Comparison of ENCODE assay signal across 28 cellular contexts in genomic region chr3:23283625-23284024, GRCh38.
"Had no signal": no experiment of that assay in that cellular context is flagged by ENCODE, and none has a peak within 500 bp of the region (broad histone marks: within the 10 kb centered on the region; RNA-seq: fewer than 3 reads in every experiment).

No MANE protein-coding gene starts in this region.

- H3K27me3 Mint-ChIP-seq: naive B cell; stimulated activated naive B cell treated with anti-CD40 and anti-IgM and Interleukin-4, amounts not matched to agents 10 μg/mL and 1 μg/mL and 100 μg/mL, for 72 hours had no signal

- ATAC-seq: heart left ventricle; left colon; natural killer cell; pancreas; right cardiac atrium; sciatic nerve; stimulated activated naive B cell treated with anti-CD40 and anti-IgM and Interleukin-4, amounts not matched to agents 10 μg/mL and 1 μg/mL and 100 μg/mL, for 72 hours; stimulated activated naive CD8-positive, alpha-beta T cell treated with anti-CD3 and anti-CD28 coated beads, Interleukin-15, Interleukin-2, amounts not matched to agents 100 U/mL and 50 U/mL, for 24 hours had no signal

- H3K4me1 ChIP-seq: prostate gland, stomach, testis, thyroid gland, transverse colon, upper lobe of left lung had no signal

- H3K36me3 ChIP-seq: heart left ventricle, left ventricle myocardium inferior, pancreas, prostate gland, stomach, thyroid gland, transverse colon, upper lobe of left lung had no signal

- H3K9me3 ChIP-seq: pancreas, prostate gland, testis, thyroid gland had no signal

- DNase-seq: heart left ventricle; kidney; left colon; left ventricle myocardium inferior; mesendoderm; naive B cell; natural killer cell; nucleus accumbens; pancreas; posterior cingulate gyrus; retina; right cardiac atrium; stimulated activated CD4-positive, alpha-beta T cell treated with anti-CD3 and anti-CD28 coated beads, Interleukin-12 subunit alpha, Interleukin-12 subunit beta, amount 100 ng/mL, for 4 hours; stimulated activated CD4-positive, alpha-beta T cell treated with anti-CD3 and anti-CD28 coated beads, Interleukin-15, amount 100 ng/mL, for 24 hours; stimulated activated CD4-positive, alpha-beta T cell treated with anti-CD3 and anti-CD28 coated beads, Interleukin-2, amount 100 ng/mL, for 24 hours; stimulated activated CD4-positive, alpha-beta T cell treated with anti-CD3 and anti-CD28 coated beads, Interleukin-4, amount 100 ng/mL, for 1 hour; stimulated activated naive B cell treated with anti-CD40 and anti-IgM and Interleukin-4, amounts not matched to agents 10 μg/mL and 1 μg/mL and 100 μg/mL, for 72 hours; stimulated activated naive CD8-positive, alpha-beta T cell treated with anti-CD3 and anti-CD28 coated beads, Interleukin-15, Interleukin-2, amounts not matched to agents 100 U/mL and 50 U/mL, for 24 hours; stomach; testis; transverse colon; upper lobe of left lung had no signal

- H3K27ac Mint-ChIP-seq: mesothelial cell of epicardium; natural killer cell; stimulated activated naive B cell treated with anti-CD40 and anti-IgM and Interleukin-4, amounts not matched to agents 10 μg/mL and 1 μg/mL and 100 μg/mL, for 72 hours had no signal

- H3K4me3 Mint-ChIP-seq: mesothelial cell of epicardium; naive B cell; natural killer cell; stimulated activated naive B cell treated with anti-CD40 and anti-IgM and Interleukin-4, amounts not matched to agents 10 μg/mL and 1 μg/mL and 100 μg/mL, for 72 hours had no signal

- H3K27me3 ChIP-seq: heart left ventricle, pancreas, stomach, testis, thyroid gland, transverse colon, upper lobe of left lung had no signal

- H3K27ac ChIP-seq: heart left ventricle, left ventricle myocardium inferior, pancreas, prostate gland, skin epidermis, stomach, testis, thyroid gland, transverse colon, upper lobe of left lung had no signal

- H3K4me1 Mint-ChIP-seq: mesothelial cell of epicardium, natural killer cell had no signal

- H3K4me3 ChIP-seq: heart left ventricle, left ventricle myocardium inferior, lung, pancreas, prostate gland, skin epidermis, stomach, testis, thyroid gland, transverse colon, upper lobe of left lung had no signal
